Comparison of ENCODE assay signal across 1 cellular context in genomic region chr18:28884304-28884703, GRCh38.
TF ChIP-seq lines count a peak whose summit lies in the region.

No MANE protein-coding gene starts in this region.

TF ChIP-seq in GM23338, 12 proteins besides CTCF, POLR2A, EP300 and RAD21 (continued from another document):
- TF ChIP-seq ZNF462 (CRISPR knock-in tag; IDR thresholded peaks at IDR 0.05) (no peak), CREB1 (CRISPR knock-in tag; IDR thresholded peaks at IDR 0.05; ENCODE audit: low read depth) (no peak), ZNF331 (CRISPR knock-in tag; IDR thresholded peaks at IDR 0.05; ENCODE audit: low read depth) (no peak), JUNB (IDR thresholded peaks at IDR 0.05; ENCODE audit: unreplicated experiment) (no peak), STAT1 (IDR thresholded peaks at IDR 0.05; ENCODE audit: unreplicated experiment) (no peak), ZNF114 (CRISPR knock-in tag; IDR thresholded peaks at IDR 0.05) (no peak), POLR2AphosphoS5 (IDR thresholded peaks at IDR 0.05; ENCODE audit: low read depth) (no peak), NANOG (IDR thresholded peaks at IDR 0.05; ENCODE audit: borderline replicate concordance) (no peak), ETS1 (IDR thresholded peaks at IDR 0.05) (no peak)
TF ChIP-seq in GM23338: peak in this region for 0.
